In genomic region chr10:92691591-92692084, GRCh38 we compare ENCODE assay signal across 8 cellular contexts. TPM values are rescaled to one million over a fixed set of nuclear protein-coding genes. Genes with fewer than 3 reads are reported as not detected.
A peak's percentile ranks its signal among the peaks of the same experiment; 100 is the strongest.
DNase-seq lines count a peak whose midpoint lies in the region; ATAC-seq and TF ChIP-seq lines count a peak whose summit lies in the region.

No MANE protein-coding gene starts in this region.

- no peak for ATAC-seq in body of pancreas
- peak; percentile 32 to 39 for ATAC-seq in lower lobe of right lung
- ATAC-seq in HG03025 (IDR thresholded peaks at IDR 0.05; ENCODE audit: low FRiP score, unreplicated experiment), result no peak

- H3K27me3 ChIP-seq in body of pancreas (no peaks in the 10 kb centered on the region), lower lobe of right lung (ENCODE audit: low read depth) (peaks cover 17% of the 10 kb centered on the region), tibial nerve (peaks cover 0 to 86% of the 10 kb centered on the region in 2 donors)

- peaks cover 37% of the 10 kb centered on the region for H3K4me1 ChIP-seq in body of pancreas
- H3K4me1 ChIP-seq in lower lobe of right lung, result peaks cover 31% of the 10 kb centered on the region
- peaks cover 0 to 31% (median 7%) of the 10 kb centered on the region in 4 donors for H3K4me1 ChIP-seq in tibial nerve

- 49 to 79% methylated on average over 18 to 35 of the region's 35 CpGs for WGBS in body of pancreas, 2 donors
- WGBS in tibial nerve, 2 donors, result 20 to 31% methylated on average over 30 to 35 of the region's 35 CpGs

- peak in 1 of 3 donors; percentile 28 for TF ChIP-seq POLR2A in body of pancreas (IDR thresholded peaks at IDR 0.05)
- TF ChIP-seq POLR2A in tibial nerve (IDR thresholded peaks at IDR 0.05), result peak in 1 of 2 donors; percentile 13

- TF ChIP-seq EP300 in tibial nerve (IDR thresholded peaks at IDR 0.05), result peak in 1 of 2 donors; percentile 60

- DNase-seq in activated T-cell treated with anti-CD3 and anti-CD28 coated beads, Interleukin-2, amount 50 U/mL, for 1 hour, result peak; percentile 31
- no peak for DNase-seq in activated T-cell treated with anti-CD3 and anti-CD28 coated beads for 4 hours
- DNase-seq in body of pancreas, result peak; percentile 25 to 60 (median 38)
- peak; percentile 84 for DNase-seq in lower lobe of right lung
- DNase-seq in tibial nerve (ENCODE audit: low spot score in 2 of 2), result peak; percentile 33 to 35
- DNase-seq in NCI-H1417 (lab: John Stamatoyannopoulos, UW), result no peak
- DNase-seq in DMS 273 treated with DMSO at 0.1 percent for 48 hours (lab: John Stamatoyannopoulos, UW), result no peak

- H3K27ac ChIP-seq in body of pancreas, result peak overlapping the region; percentile 25 to 92 (median 88)
- H3K27ac ChIP-seq in lower lobe of right lung, result peak overlapping the region; percentile 90
- H3K27ac ChIP-seq in tibial nerve, result peak overlapping the region in 3 of 4 donors; percentile 78 to 88 (median 85)

- H3K4me3 ChIP-seq in body of pancreas, result peak overlapping the region in 1 of 2 donors; percentile 74
- peak overlapping the region; percentile 73 for H3K4me3 ChIP-seq in lower lobe of right lung
- H3K4me3 ChIP-seq in tibial nerve, result peak overlapping the region in 3 of 4 donors; percentile 28 to 65 (median 63)

- intact Hi-C loops in body of pancreas (cut with DNase I), result no loop called here
- intact Hi-C loops in lower lobe of right lung (cut with DNase I), result no loop called here

- H3K9me3 ChIP-seq in body of pancreas (no peaks in the 10 kb centered on the region), lower lobe of right lung (no peaks in the 10 kb centered on the region), tibial nerve (peaks cover 0 to 4% (median 0%) of the 10 kb centered on the region in 4 donors)

- H3K36me3 ChIP-seq in body of pancreas (replicated peaks in 1 of 2; ENCODE audit: insufficient read depth in 1 of 2, low read depth in 2 of 2) (no peaks in the 10 kb centered on the region), lower lobe of right lung (peaks cover 24% of the 10 kb centered on the region), tibial nerve (no peaks in the 10 kb centered on the region)

- TF ChIP-seq CTCF in body of pancreas (IDR thresholded peaks at IDR 0.05) (no peak), lower lobe of right lung (IDR thresholded peaks at IDR 0.05) (no peak), tibial nerve (IDR thresholded peaks at IDR 0.05) (no peak)

RNA-seq across cellular contexts. Expression of gene HHEX, which starts 1.9 kb away (rescaled TPM):
- total RNA-seq in body of pancreas, result 10 to 100 TPM; 33.5 to 37.9 TPM
- total RNA-seq in lower lobe of right lung, result 19.5 TPM
- 10 to 100 TPM in 1 of 4 donors, 1 to 10 TPM in 3; 6.3 to 16.7 (median 7.5) TPM for total RNA-seq in tibial nerve

Comparison
In these comparisons a context has a peak if more than half of its experiments do, and no peak if none do; other contexts are left out.
1. DNase-seq: peak in activated T-cell treated with anti-CD3 and anti-CD28 coated beads, Interleukin-2, amount 50 U/mL, for 1 hour (single experiment), body of pancreas (4 of 4), lower lobe of right lung (single experiment) and tibial nerve (2 of 2); none in activated T-cell treated with anti-CD3 and anti-CD28 coated beads for 4 hours (single experiment), NCI-H1417 (0 of 3) and DMS 273 treated with DMSO at 0.1 percent for 48 hours (single experiment).
2. ATAC-seq: peak in lower lobe of right lung (2 of 2); none in body of pancreas (single experiment) and HG03025 (single experiment).
3. Peak in every context shown above with its lines, with median percentiles within 50 percentile points of each other: H3K27ac ChIP-seq.